10 cellular contexts compared by ENCODE assay signal in genomic region chr18:76274470-76275289, GRCh38.
DNase-seq lines count a peak whose midpoint lies in the region; ATAC-seq and TF ChIP-seq lines count a peak whose summit lies in the region.
"Had no signal": no experiment of that assay in that cellular context is flagged by ENCODE, and none has a peak within 500 bp of the region (broad histone marks: within the 10 kb centered on the region; RNA-seq: fewer than 3 reads in every experiment).

No MANE protein-coding gene starts in this region.

- peak; percentile 38 for TF ChIP-seq CTCF in epithelial cell of esophagus (IDR thresholded peaks at IDR 0.05; ENCODE audit: insufficient read depth, low read depth, low read length, missing control alignments)
- no peak for TF ChIP-seq CTCF in ovary (IDR thresholded peaks at IDR 0.05)

- H3K9me3 Mint-ChIP-seq in stimulated activated effector memory CD8-positive, alpha-beta T cell treated with anti-CD3 and anti-CD28 coated beads, Interleukin-12 subunit alpha, Interleukin-12 subunit beta, amount 100 ng/mL, for 72 hours: no peaks in the 10 kb centered on the region
- H3K9me3 Mint-ChIP-seq: activated CD4-positive, alpha-beta T cell treated with anti-CD3 and anti-CD28 coated beads, Interleukin-2, amount 10 ng/mL, durations not matched to agents 24 days and 14 days had no signal

- no peak for TF ChIP-seq POLR2A in ovary (IDR thresholded peaks at IDR 0.05)

- H3K4me3 ChIP-seq in epithelial cell of esophagus (ENCODE audit: low read length) (no peak overlapping the region), ovary (no peak overlapping the region)

- DNase-seq in NCI-H748 (lab: John Stamatoyannopoulos, UW; ENCODE audit: unreplicated experiment) (peak; percentile 69), NCI-H748 treated with DMSO at 0.1 percent for 48 hours (lab: John Stamatoyannopoulos, UW) (no peak), NCI-H146 treated with DMSO at 0.1 percent for 48 hours (lab: John Stamatoyannopoulos, UW; ENCODE audit: unreplicated experiment) (peak; percentile 65), epithelial cell of esophagus (ENCODE audit: low read depth) (no peak), ovary (no peak), NCI-H2029 (lab: John Stamatoyannopoulos, UW) (no peak)
- DNase-seq in stimulated activated effector memory CD8-positive, alpha-beta T cell treated with anti-CD3 and anti-CD28 coated beads, Interleukin-12 subunit alpha, Interleukin-12 subunit beta, amount 100 ng/mL, for 72 hours (ENCODE audit: low spot score in 2 of 2): no peak
- DNase-seq: activated CD4-positive, alpha-beta T cell treated with anti-CD3 and anti-CD28 coated beads, Interleukin-2, amount 10 ng/mL, durations not matched to agents 24 days and 14 days had no signal

- H3K9me3 ChIP-seq in ovary: no peaks in the 10 kb centered on the region

- no peaks in the 10 kb centered on the region for H3K36me3 Mint-ChIP-seq in stimulated activated effector memory CD8-positive, alpha-beta T cell treated with anti-CD3 and anti-CD28 coated beads, Interleukin-12 subunit alpha, Interleukin-12 subunit beta, amount 100 ng/mL, for 72 hours
- H3K36me3 Mint-ChIP-seq: CD14-positive monocyte had no signal

- intact Hi-C loops in ovary (cut with DNase I): no loop called here

- no peaks in the 10 kb centered on the region for H3K27me3 ChIP-seq in ovary

- WGBS in ovary, 3 donors: 69 to 74% (median 70%) methylated on average over 19 of the region's 19 CpGs

- no peaks in the 10 kb centered on the region for H3K4me1 Mint-ChIP-seq in stimulated activated effector memory CD8-positive, alpha-beta T cell treated with anti-CD3 and anti-CD28 coated beads, Interleukin-12 subunit alpha, Interleukin-12 subunit beta, amount 100 ng/mL, for 72 hours
- H3K4me1 Mint-ChIP-seq: activated CD4-positive, alpha-beta T cell treated with anti-CD3 and anti-CD28 coated beads, Interleukin-2, amount 10 ng/mL, durations not matched to agents 24 days and 14 days; CD14-positive monocyte had no signal

- no peak for TF ChIP-seq EP300 in ovary (IDR thresholded peaks at IDR 0.05)

- peak; percentile 47 for ATAC-seq in stimulated activated effector memory CD8-positive, alpha-beta T cell treated with anti-CD3 and anti-CD28 coated beads, Interleukin-12 subunit alpha, Interleukin-12 subunit beta, amount 100 ng/mL, for 72 hours
- ATAC-seq in HG03432 (IDR thresholded peaks at IDR 0.05; ENCODE audit: unreplicated experiment): no peak

- no peak overlapping the region for H3K4me3 Mint-ChIP-seq in stimulated activated effector memory CD8-positive, alpha-beta T cell treated with anti-CD3 and anti-CD28 coated beads, Interleukin-12 subunit alpha, Interleukin-12 subunit beta, amount 100 ng/mL, for 72 hours
- H3K4me3 Mint-ChIP-seq: activated CD4-positive, alpha-beta T cell treated with anti-CD3 and anti-CD28 coated beads, Interleukin-2, amount 10 ng/mL, durations not matched to agents 24 days and 14 days; CD14-positive monocyte had no signal

- H3K36me3 ChIP-seq in ovary: no peaks in the 10 kb centered on the region

- no peak overlapping the region for H3K27ac Mint-ChIP-seq in stimulated activated effector memory CD8-positive, alpha-beta T cell treated with anti-CD3 and anti-CD28 coated beads, Interleukin-12 subunit alpha, Interleukin-12 subunit beta, amount 100 ng/mL, for 72 hours
- H3K27ac Mint-ChIP-seq: activated CD4-positive, alpha-beta T cell treated with anti-CD3 and anti-CD28 coated beads, Interleukin-2, amount 10 ng/mL, durations not matched to agents 24 days and 14 days; CD14-positive monocyte had no signal

- no peak overlapping the region for H3K27ac ChIP-seq in ovary

- H3K4me1 ChIP-seq in ovary (ENCODE audit: insufficient read depth): no peaks in the 10 kb centered on the region

Comparison
In these comparisons a context has a peak if more than half of its experiments do, and no peak if none do; other contexts are left out.
1. DNase-seq: peak in NCI-H748 (single experiment) and NCI-H146 treated with DMSO at 0.1 percent for 48 hours (single experiment); none in NCI-H748 treated with DMSO at 0.1 percent for 48 hours (single experiment), epithelial cell of esophagus (single experiment), stimulated activated effector memory CD8-positive, alpha-beta T cell treated with anti-CD3 and anti-CD28 coated beads, Interleukin-12 subunit alpha, Interleukin-12 subunit beta, amount 100 ng/mL, for 72 hours (0 of 2), ovary (0 of 5) and NCI-H2029 (single experiment).